Comparison of ENCODE assay signal across 8 cellular contexts in genomic region chr10:119079572-119080520, GRCh38. TPM values are rescaled to one million over a fixed set of nuclear protein-coding genes. Genes with fewer than 3 reads are reported as not detected.
DNase-seq lines count a peak whose midpoint lies in the region; ATAC-seq and TF ChIP-seq lines count a peak whose summit lies in the region.

No MANE protein-coding gene starts in this region.

- H3K4me3 ChIP-seq in fibroblast of mammary gland (ENCODE audit: control insufficient read depth, low read depth, low read length): peak overlapping the region; percentile 63

- no peaks in the 10 kb centered on the region for H3K27me3 Mint-ChIP-seq in activated T-helper 17 cell treated with anti-CD3 and anti-CD28 coated beads, Interleukin-2, amount 50 U/mL, for 72 hours
- no peaks in the 10 kb centered on the region for H3K27me3 Mint-ChIP-seq in natural killer cell treated with Interleukin-12 subunit alpha and Interleukin-12 subunit beta and Interleukin-15 and Interleukin-18, amount 100 ng/mL, for 72 hours
- H3K27me3 Mint-ChIP-seq in stimulated activated naive CD8-positive, alpha-beta T cell treated with anti-CD3 and anti-CD28 coated beads, Interleukin-15, Interleukin-2, amounts not matched to agents 100 ng/mL and 50 ng/mL, for 24 hours: no peaks in the 10 kb centered on the region

- no peak for TF ChIP-seq CTCF in fibroblast of mammary gland (conservative IDR thresholded peaks at IDR 0.05; ENCODE audit: control insufficient read depth, insufficient read depth, low read depth, low read length)

- H3K27ac Mint-ChIP-seq in activated T-helper 17 cell treated with anti-CD3 and anti-CD28 coated beads, Interleukin-2, amount 50 U/mL, for 72 hours: peak overlapping the region; percentile 95
- H3K27ac Mint-ChIP-seq in natural killer cell treated with Interleukin-12 subunit alpha and Interleukin-12 subunit beta and Interleukin-15 and Interleukin-18, amount 100 ng/mL, for 72 hours: peak overlapping the region; percentile 95 to 98
- peak overlapping the region; percentile 98 for H3K27ac Mint-ChIP-seq in stimulated activated naive CD8-positive, alpha-beta T cell treated with anti-CD3 and anti-CD28 coated beads, Interleukin-15, Interleukin-2, amounts not matched to agents 100 ng/mL and 50 ng/mL, for 24 hours

- H3K36me3 Mint-ChIP-seq in activated T-helper 17 cell treated with anti-CD3 and anti-CD28 coated beads, Interleukin-2, amount 50 U/mL, for 72 hours (ENCODE audit: low read depth): peaks cover 61% of the 10 kb centered on the region
- H3K36me3 Mint-ChIP-seq in natural killer cell treated with Interleukin-12 subunit alpha and Interleukin-12 subunit beta and Interleukin-15 and Interleukin-18, amount 100 ng/mL, for 72 hours: peaks cover 16% of the 10 kb centered on the region
- H3K36me3 Mint-ChIP-seq in stimulated activated naive CD8-positive, alpha-beta T cell treated with anti-CD3 and anti-CD28 coated beads, Interleukin-15, Interleukin-2, amounts not matched to agents 100 ng/mL and 50 ng/mL, for 24 hours (ENCODE audit: low read depth): peaks cover 55% of the 10 kb centered on the region

- peaks cover 15% of the 10 kb centered on the region for H3K4me1 Mint-ChIP-seq in activated T-helper 17 cell treated with anti-CD3 and anti-CD28 coated beads, Interleukin-2, amount 50 U/mL, for 72 hours
- peaks cover 24 to 33% of the 10 kb centered on the region in 2 donors for H3K4me1 Mint-ChIP-seq in natural killer cell treated with Interleukin-12 subunit alpha and Interleukin-12 subunit beta and Interleukin-15 and Interleukin-18, amount 100 ng/mL, for 72 hours (ENCODE audit: low read depth in 2 of 2)
- peaks cover 56% of the 10 kb centered on the region for H3K4me1 Mint-ChIP-seq in stimulated activated naive CD8-positive, alpha-beta T cell treated with anti-CD3 and anti-CD28 coated beads, Interleukin-15, Interleukin-2, amounts not matched to agents 100 ng/mL and 50 ng/mL, for 24 hours (ENCODE audit: low read depth)

- peak overlapping the region; percentile 100 for H3K4me3 Mint-ChIP-seq in activated T-helper 17 cell treated with anti-CD3 and anti-CD28 coated beads, Interleukin-2, amount 50 U/mL, for 72 hours
- peak overlapping the region; percentile 91 for H3K4me3 Mint-ChIP-seq in natural killer cell treated with Interleukin-12 subunit alpha and Interleukin-12 subunit beta and Interleukin-15 and Interleukin-18, amount 100 ng/mL, for 72 hours
- peak overlapping the region; percentile 96 for H3K4me3 Mint-ChIP-seq in stimulated activated naive CD8-positive, alpha-beta T cell treated with anti-CD3 and anti-CD28 coated beads, Interleukin-15, Interleukin-2, amounts not matched to agents 100 ng/mL and 50 ng/mL, for 24 hours

- ATAC-seq in GM18508 (IDR thresholded peaks at IDR 0.05; ENCODE audit: insufficient read depth, unreplicated experiment) (peak; percentile 24), HG02981 (IDR thresholded peaks at IDR 0.05; ENCODE audit: unreplicated experiment) (peak; percentile 59)
- ATAC-seq in activated T-helper 17 cell treated with anti-CD3 and anti-CD28 coated beads, Interleukin-2, amount 50 U/mL, for 72 hours (replicated peaks): peak; percentile 78
- peak; percentile 82 to 83 for ATAC-seq in natural killer cell treated with Interleukin-12 subunit alpha and Interleukin-12 subunit beta and Interleukin-15 and Interleukin-18, amount 100 ng/mL, for 72 hours

- no peaks in the 10 kb centered on the region for H3K9me3 Mint-ChIP-seq in activated T-helper 17 cell treated with anti-CD3 and anti-CD28 coated beads, Interleukin-2, amount 50 U/mL, for 72 hours
- H3K9me3 Mint-ChIP-seq in natural killer cell treated with Interleukin-12 subunit alpha and Interleukin-12 subunit beta and Interleukin-15 and Interleukin-18, amount 100 ng/mL, for 72 hours: no peaks in the 10 kb centered on the region
- H3K9me3 Mint-ChIP-seq in stimulated activated naive CD8-positive, alpha-beta T cell treated with anti-CD3 and anti-CD28 coated beads, Interleukin-15, Interleukin-2, amounts not matched to agents 100 ng/mL and 50 ng/mL, for 24 hours: no peaks in the 10 kb centered on the region

- DNase-seq in AG08396 (ENCODE audit: low spot score) (peak; percentile 93), NOMO-1 (lab: John Stamatoyannopoulos, UW; ENCODE audit: unreplicated experiment in 2 of 2) (peak; percentile 41 to 49), fibroblast of mammary gland (ENCODE audit: low read depth) (peak; percentile 78)
- DNase-seq in natural killer cell treated with Interleukin-12 subunit alpha and Interleukin-12 subunit beta and Interleukin-15 and Interleukin-18, amount 100 ng/mL, for 72 hours (ENCODE audit: low spot score): peak; percentile 86

RNA-seq across cellular contexts. Expression of gene EIF3A, which starts 0.8 kb away (rescaled TPM):
- total RNA-seq in activated T-helper 17 cell treated with anti-CD3 and anti-CD28 coated beads, Interleukin-2, amount 50 U/mL, for 72 hours: 100 to 1,000 TPM in 1 of 2 donors, 10 to 100 TPM in 1; 93.8 to 155 TPM
- 100 to 1,000 TPM; 146 to 214 TPM for total RNA-seq in natural killer cell treated with Interleukin-12 subunit alpha and Interleukin-12 subunit beta and Interleukin-15 and Interleukin-18, amount 100 ng/mL, for 72 hours

RNA-seq across cellular contexts. Expression of gene DENND10, which starts 24.1 kb away (rescaled TPM):
- 10 to 100 TPM; 15.6 to 32.0 TPM for total RNA-seq in activated T-helper 17 cell treated with anti-CD3 and anti-CD28 coated beads, Interleukin-2, amount 50 U/mL, for 72 hours
- 10 to 100 TPM; 46.2 to 57.7 TPM for total RNA-seq in natural killer cell treated with Interleukin-12 subunit alpha and Interleukin-12 subunit beta and Interleukin-15 and Interleukin-18, amount 100 ng/mL, for 72 hours

RNA-seq across cellular contexts. Expression of gene NANOS1, which starts 50.3 kb away (rescaled TPM):
- total RNA-seq in activated T-helper 17 cell treated with anti-CD3 and anti-CD28 coated beads, Interleukin-2, amount 50 U/mL, for 72 hours: under 1 TPM; 0.11 to 0.30 TPM
- 1 to 10 TPM in 1 of 2 donors, under 1 TPM in 1; 0.56 to 1.8 TPM for total RNA-seq in natural killer cell treated with Interleukin-12 subunit alpha and Interleukin-12 subunit beta and Interleukin-15 and Interleukin-18, amount 100 ng/mL, for 72 hours

Comparison
In these comparisons a context has a peak if more than half of its experiments do, and no peak if none do; other contexts are left out.
1. Peak in every context shown above with its lines: DNase-seq, ATAC-seq and H3K4me3 ChIP-seq.
2. ATAC-seq: peak in every context shown above with its lines; median percentile 82 in natural killer cell treated with Interleukin-12 subunit alpha and Interleukin-12 subunit beta and Interleukin-15 and Interleukin-18, amount 100 ng/mL, for 72 hours; 78 in activated T-helper 17 cell treated with anti-CD3 and anti-CD28 coated beads, Interleukin-2, amount 50 U/mL, for 72 hours; 59 in HG02981; 24 in GM18508.